23 cellular contexts compared by ENCODE assay signal in genomic region chr20:23624307-23624706, GRCh38. TPM values are rescaled to one million over a fixed set of nuclear protein-coding genes. Genes with fewer than 3 reads are reported as not detected.
DNase-seq lines count a peak whose midpoint lies in the region; ATAC-seq and TF ChIP-seq lines count a peak whose summit lies in the region.
"Had no signal": no experiment of that assay in that cellular context is flagged by ENCODE, and none has a peak within 500 bp of the region (broad histone marks: within the 10 kb centered on the region; RNA-seq: fewer than 3 reads in every experiment).

No MANE protein-coding gene starts in this region.

- peaks cover 7% of the 10 kb centered on the region for H3K36me3 Mint-ChIP-seq in osteocyte (ENCODE audit: unreplicated experiment)

- no peak overlapping the region for H3K4me2 ChIP-seq in fibroblast of lung (ENCODE audit: extremely low read depth, insufficient read depth, low read length)

- peak overlapping the region; percentile 85 for H3K27ac Mint-ChIP-seq in osteocyte (ENCODE audit: unreplicated experiment)
- H3K27ac Mint-ChIP-seq: activated CD8-positive, alpha-beta T cell treated with anti-CD3 and anti-CD28 coated beads for 36 hours; activated T-helper 17 cell treated with anti-CD3 and anti-CD28 coated beads, Interleukin-2, amount 50 U/mL, for 72 hours; nephron progenitor cell had no signal

- H3K4me1 ChIP-seq in ACC112 (ENCODE audit: control insufficient read depth, insufficient read depth, low read length, unreplicated experiment): peaks cover 57% of the 10 kb centered on the region
- peaks cover 42% of the 10 kb centered on the region for H3K4me1 ChIP-seq in adipocyte (ENCODE audit: control insufficient read depth, insufficient read depth, low read length)
- peaks cover 5% of the 10 kb centered on the region for H3K4me1 ChIP-seq in fibroblast of lung (ENCODE audit: control insufficient read depth, extremely low read depth, insufficient read depth, low read length)

- in situ Hi-C loops in G401 (cut with HindIII; ENCODE audit: low sequenced_read_pairs): no loop called here

- TF ChIP-seq CTCF in fibroblast of lung (conservative IDR thresholded peaks at IDR 0.05 in 1 of 2, IDR thresholded peaks at IDR 0.05 in 1 of 2; ENCODE audit: low read depth in 1 of 2, low read length in 2 of 2) (no peak), osteocyte (IDR thresholded peaks at IDR 0.05) (no peak)

- H3K4me3 ChIP-seq in ACC112 (ENCODE audit: low read depth, low read length): peak overlapping the region; percentile 18; the same call in 1 of the 2 replicates
- peak overlapping the region; percentile 9 for H3K4me3 ChIP-seq in adipocyte (ENCODE audit: low read length)
- H3K4me3 ChIP-seq in fibroblast of lung (replicated peaks in 1 of 4; ENCODE audit: control extremely low read depth in 1 of 4, insufficient read depth in 1 of 4, low read depth in 3 of 4, low read length in 4 of 4): no peak overlapping the region
- H3K4me3 ChIP-seq: GM12878 had no signal

- no peaks in the 10 kb centered on the region for H3K79me2 ChIP-seq in ACC112 (ENCODE audit: control insufficient read depth, insufficient read depth, low read length, unreplicated experiment)
- no peaks in the 10 kb centered on the region for H3K79me2 ChIP-seq in fibroblast of lung (ENCODE audit: control insufficient read depth, insufficient read depth, low read length)

- H3K9ac ChIP-seq in adipocyte (ENCODE audit: low read length) (peak overlapping the region; percentile 87), fibroblast of lung (ENCODE audit: insufficient read depth, low read length) (no peak overlapping the region)

- H2AFZ ChIP-seq in ACC112 (ENCODE audit: low read length, unreplicated experiment): peak overlapping the region; percentile 64
- H2AFZ ChIP-seq in fibroblast of lung (ENCODE audit: low read length): peak overlapping the region; percentile 53

- no peak for ATAC-seq in HG02884 (IDR thresholded peaks at IDR 0.05; ENCODE audit: unreplicated experiment)
- ATAC-seq: activated CD8-positive, alpha-beta T cell treated with anti-CD3 and anti-CD28 coated beads for 36 hours; activated T-helper 17 cell treated with anti-CD3 and anti-CD28 coated beads, Interleukin-2, amount 50 U/mL, for 72 hours; GM12878 had no signal

- DNase-seq in adipocyte (ENCODE audit: low read depth) (peak; percentile 24), fibroblast of lung (ENCODE audit: low read depth in 2 of 2) (peak in 1 of 2 donors; percentile 66), osteocyte (ENCODE audit: extremely low spot score, unreplicated experiment) (no peak), AG20443 (ENCODE audit: low spot score) (no peak), G401 (ENCODE audit: low spot score) (no peak)
- no peak for DNase-seq in central memory CD4-positive, alpha-beta T cell
- DNase-seq: activated CD8-positive, alpha-beta T cell treated with anti-CD3 and anti-CD28 coated beads for 36 hours; anterior cingulate cortex; EL; GOT3; NCI-H510A; nephron progenitor cell; stimulated activated CD4-positive, alpha-beta T cell treated with anti-CD3 and anti-CD28 coated beads, Interleukin-1b, Interleukin-23, amount 100 ng/mL, for 48 hours; WERI-Rb-1 had no signal

- H3K9me3 Mint-ChIP-seq in osteocyte (ENCODE audit: unreplicated experiment): peaks cover 22% of the 10 kb centered on the region
- H3K9me3 Mint-ChIP-seq: activated CD8-positive, alpha-beta T cell treated with anti-CD3 and anti-CD28 coated beads for 36 hours; activated T-helper 17 cell treated with anti-CD3 and anti-CD28 coated beads, Interleukin-2, amount 50 U/mL, for 72 hours had no signal

- H3K27me3 ChIP-seq in ACC112 (ENCODE audit: insufficient read depth, low read length): no peaks in the 10 kb centered on the region
- H3K27me3 ChIP-seq in adipocyte (replicated peaks; ENCODE audit: control insufficient read depth, insufficient read depth, low read length): no peaks in the 10 kb centered on the region
- no peaks in the 10 kb centered on the region for H3K27me3 ChIP-seq in fibroblast of lung (ENCODE audit: control insufficient read depth, insufficient read depth, low read length)

- peaks cover 49% of the 10 kb centered on the region for H3K4me1 Mint-ChIP-seq in osteocyte (ENCODE audit: unreplicated experiment)
- H3K4me1 Mint-ChIP-seq: activated T-helper 17 cell treated with anti-CD3 and anti-CD28 coated beads, Interleukin-2, amount 50 U/mL, for 72 hours had no signal

- peak overlapping the region; percentile 100 for H3K27ac ChIP-seq in ACC112 (ENCODE audit: low read depth, low read length)
- H3K27ac ChIP-seq in fibroblast of lung (ENCODE audit: insufficient read depth, low read length): no peak overlapping the region
- H3K27ac ChIP-seq: WERI-Rb-1 had no signal

- H3K27me3 Mint-ChIP-seq in osteocyte (ENCODE audit: unreplicated experiment): no peaks in the 10 kb centered on the region

- H3K36me3 ChIP-seq in ACC112 (ENCODE audit: insufficient read depth, low read length): no peaks in the 10 kb centered on the region
- no peaks in the 10 kb centered on the region for H3K36me3 ChIP-seq in adipocyte (ENCODE audit: control insufficient read depth, insufficient read depth, low read length, severe bottlenecking)
- no peaks in the 10 kb centered on the region for H3K36me3 ChIP-seq in fibroblast of lung (ENCODE audit: control insufficient read depth, insufficient read depth, low read length)
- H3K36me3 ChIP-seq: WERI-Rb-1 had no signal

- no peaks in the 10 kb centered on the region for H4K20me1 ChIP-seq in fibroblast of lung (ENCODE audit: control insufficient read depth, extremely low read depth, insufficient read depth, low read length)

- no peak overlapping the region for H3K4me3 Mint-ChIP-seq in osteocyte (ENCODE audit: unreplicated experiment)
- H3K4me3 Mint-ChIP-seq: activated CD8-positive, alpha-beta T cell treated with anti-CD3 and anti-CD28 coated beads for 36 hours; activated T-helper 17 cell treated with anti-CD3 and anti-CD28 coated beads, Interleukin-2, amount 50 U/mL, for 72 hours; nephron progenitor cell had no signal

- H3K9me3 ChIP-seq in adipocyte (ENCODE audit: control insufficient read depth, low read length): peaks cover 5% of the 10 kb centered on the region
- H3K9me3 ChIP-seq in fibroblast of lung (ENCODE audit: control insufficient read depth, insufficient read depth, low read depth, low read length): no peaks in the 10 kb centered on the region

RNA-seq across cellular contexts. Expression of gene CST3, which starts 13.4 kb away (rescaled TPM):
- total RNA-seq in fibroblast of lung (135 and 162 TPM in 2 replicates), osteocyte (705 and 710 TPM in 2 replicates)
- 136 and 180 TPM in 2 replicates for polyA plus RNA-seq in fibroblast of lung
- polyA plus RNA-seq in fibroblast of lung (2012): 338 and 391 TPM in 2 replicates
- 265 and 456 TPM in 2 replicates for polyA minus RNA-seq in fibroblast of lung (ENCODE audit: low replicate concordance)
- total RNA-seq in G401 (2014; rRNA removed; shearing (Covaris generic)): 26.7 and 56.5 TPM in 2 replicates
- total RNA-seq: activated T-helper 17 cell treated with anti-CD3 and anti-CD28 coated beads, Interleukin-2, amount 50 U/mL, for 72 hours; OCI-LY7 had no signal

RNA-seq across cellular contexts. Expression of gene CST9, which starts 18.6 kb away (rescaled TPM):
- total RNA-seq in fibroblast of lung (not detected in 2 replicates), osteocyte (not detected in 2 replicates)
- polyA plus RNA-seq in fibroblast of lung: not detected in 2 replicates
- not detected in 2 replicates for polyA plus RNA-seq in fibroblast of lung (2012)
- not detected in 2 replicates for polyA minus RNA-seq in fibroblast of lung (ENCODE audit: low replicate concordance)
- total RNA-seq in G401 (2014; rRNA removed; shearing (Covaris generic)): not detected in 2 replicates
- total RNA-seq: activated CD8-positive, alpha-beta T cell treated with anti-CD3 and anti-CD28 coated beads for 36 hours; activated T-helper 17 cell treated with anti-CD3 and anti-CD28 coated beads, Interleukin-2, amount 50 U/mL, for 72 hours; dermis microvascular lymphatic vessel endothelial cell; GM12878; OCI-LY7; renal cortical epithelial cell had no signal
- polyA plus RNA-seq: AG04450, GM12878 had no signal

RNA-seq across cellular contexts. Expression of gene CST9L, which starts 56.0 kb away (rescaled TPM):
- total RNA-seq in fibroblast of lung: not detected in 2 replicates
- polyA plus RNA-seq in fibroblast of lung: not detected in 2 replicates
- not detected in 2 replicates for polyA plus RNA-seq in fibroblast of lung (2012)
- polyA minus RNA-seq in fibroblast of lung (ENCODE audit: low replicate concordance): not detected in 2 replicates
- total RNA-seq in osteocyte: not detected in 2 replicates
- not detected in 2 replicates for total RNA-seq in G401 (2014; rRNA removed; shearing (Covaris generic))
- total RNA-seq: activated CD8-positive, alpha-beta T cell treated with anti-CD3 and anti-CD28 coated beads for 36 hours; activated T-helper 17 cell treated with anti-CD3 and anti-CD28 coated beads, Interleukin-2, amount 50 U/mL, for 72 hours; dermis microvascular lymphatic vessel endothelial cell; GM12878; lung microvascular endothelial cell; OCI-LY7; renal cortical epithelial cell had no signal
- polyA plus RNA-seq: AG04450, GM12878 had no signal

Comparison
In these comparisons a context has a peak if more than half of its experiments do, and no peak if none do; other contexts are left out.
1. H3K4me3 ChIP-seq: peak in ACC112 (single experiment) and adipocyte (single experiment); none in fibroblast of lung (0 of 4).